ENCODE assay signal across 16 cellular contexts in the genomic region with DNA sequence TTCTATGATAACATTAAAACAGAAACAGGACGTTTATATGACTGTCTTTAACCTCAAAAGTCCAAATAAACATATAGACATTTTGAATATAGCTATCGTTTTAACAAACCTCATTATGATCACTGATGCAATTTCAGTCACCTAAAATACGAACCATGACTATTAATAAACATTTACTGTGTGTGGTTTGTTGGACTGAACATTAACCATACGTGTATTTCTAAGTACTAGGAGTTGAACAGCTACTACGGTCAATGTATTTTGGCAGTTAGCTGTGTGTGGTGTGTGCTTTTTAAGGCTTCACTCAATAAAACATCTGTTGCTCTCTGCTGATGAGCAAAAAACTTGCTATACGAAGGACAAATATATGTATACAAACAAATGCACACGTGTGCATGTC.
DNase-seq lines count a peak whose midpoint lies in the region; ATAC-seq and TF ChIP-seq lines count a peak whose summit lies in the region.
"Had no signal": no experiment of that assay in that cellular context is flagged by ENCODE, and none has a peak within 500 bp of the region (broad histone marks: within the 10 kb centered on the region; RNA-seq: fewer than 3 reads in every experiment).

No MANE protein-coding gene starts in this region.

- 74% methylated on average over 7 of the region's 7 CpGs for WGBS in mammary epithelial cell (ENCODE audit: low coverage, missing lambda C conversion rate)

- no peaks in the 10 kb centered on the region for H4K20me1 ChIP-seq in mammary epithelial cell (ENCODE audit: insufficient read depth, low read length)
- H4K20me1 ChIP-seq: BLaER1 treated with 17β-estradiol and CSF1 and Interleukin-3, amounts not matched to agents 10 nM and 100 nM had no signal

- CTCF ChIA-PET in mammary epithelial cell (lab: Charles Lee; ENCODE audit: low non-redundant PET) = no interaction called here
- CTCF ChIA-PET in MCF 10A (lab: Yijun Ruan, JAX) = interaction anchor here (0.5 kb wide), 1 partner anchor 95 kb away, joined by 3 read pairs; no protein-coding TSS in a partner anchor

- TF ChIP-seq CTCF in mammary epithelial cell (conservative IDR thresholded peaks at IDR 0.05 in 1 of 2, IDR thresholded peaks at IDR 0.05 in 1 of 2; ENCODE audit: extremely low read depth in 1 of 2, insufficient read depth in 1 of 2, low read depth in 1 of 2, low read length in 2 of 2) = no peak
- TF ChIP-seq CTCF in MCF 10A (IDR thresholded peaks at IDR 0.05; ENCODE audit: unreplicated experiment) = no peak
- no peak for TF ChIP-seq CTCF in brain microvascular endothelial cell (IDR thresholded peaks at IDR 0.05; ENCODE audit: low read depth, low read length, missing control alignments)
- TF ChIP-seq CTCF in left lung (IDR thresholded peaks at IDR 0.05) = no peak

- H3K36me3 ChIP-seq in mammary epithelial cell (ENCODE audit: insufficient read depth, low read length) = no peaks in the 10 kb centered on the region
- no peaks in the 10 kb centered on the region for H3K36me3 ChIP-seq in brain microvascular endothelial cell (replicated peaks)
- H3K36me3 ChIP-seq in left lung = peaks cover 0 to 22% of the 10 kb centered on the region in 2 donors

- peak overlapping the region; percentile 20 for H3K4me2 ChIP-seq in mammary epithelial cell (ENCODE audit: insufficient read depth, low read depth, low read length)
- H3K4me2 ChIP-seq: BLaER1 treated with 17β-estradiol and CSF1 and Interleukin-3, amounts not matched to agents 10 nM and 100 nM; KMS-11 had no signal

- in situ Hi-C loops in mammary epithelial cell (cut with MboI; ENCODE audit: low sequenced_read_pairs in 2 of 2) = no loop called here
- in situ Hi-C loops in brain microvascular endothelial cell (cut with HindIII; ENCODE audit: low pct_ligation_motif_present, low sequenced_read_pairs) = no loop called here

- H3K4me3 ChIP-seq in mammary epithelial cell (replicated peaks in 1 of 3; ENCODE audit: insufficient read depth in 1 of 3, low read depth in 2 of 3, low read length in 3 of 3) = no peak overlapping the region
- no peak overlapping the region for H3K4me3 ChIP-seq in brain microvascular endothelial cell (ENCODE audit: low read depth, low read length)
- H3K4me3 ChIP-seq in left lung = no peak overlapping the region
- H3K4me3 ChIP-seq: BLaER1 treated with 17β-estradiol and CSF1 and Interleukin-3, amounts not matched to agents 10 nM and 100 nM; GM12878 had no signal

- no peaks in the 10 kb centered on the region for H3K27me3 ChIP-seq in mammary epithelial cell (ENCODE audit: insufficient read depth, low read length)
- no peaks in the 10 kb centered on the region for H3K27me3 ChIP-seq in brain microvascular endothelial cell (replicated peaks)
- no peaks in the 10 kb centered on the region for H3K27me3 ChIP-seq in left lung
- H3K27me3 ChIP-seq: BLaER1 treated with 17β-estradiol and CSF1 and Interleukin-3, amounts not matched to agents 10 nM and 100 nM had no signal

- H3K9me3 Mint-ChIP-seq in MCF 10A (ENCODE audit: unreplicated experiment) = no peaks in the 10 kb centered on the region
- H3K9me3 Mint-ChIP-seq: H9 had no signal

- no peak overlapping the region for H2AFZ ChIP-seq in mammary epithelial cell (ENCODE audit: low read depth, low read length)

- intact Hi-C loops in mammary epithelial cell (cut with micrococcal nuclease) = no loop called here
- intact Hi-C loops in MCF 10A (cut with micrococcal nuclease) = no loop called here
- intact Hi-C loops in left lung (cut with DNase I) = no loop called here

- peaks cover 19% of the 10 kb centered on the region for H3K4me1 ChIP-seq in mammary epithelial cell (ENCODE audit: insufficient read depth, low read length)
- H3K4me1 ChIP-seq in left lung = no peaks in the 10 kb centered on the region
- H3K4me1 ChIP-seq: BLaER1 treated with 17β-estradiol and CSF1 and Interleukin-3, amounts not matched to agents 10 nM and 100 nM had no signal

- no peaks in the 10 kb centered on the region for H3K36me3 Mint-ChIP-seq in MCF 10A (ENCODE audit: insufficient read depth, unreplicated experiment)

- H3K9ac ChIP-seq in mammary epithelial cell (ENCODE audit: insufficient read depth, low read length) = no peak overlapping the region
- H3K9ac ChIP-seq: BLaER1 treated with 17β-estradiol and CSF1 and Interleukin-3, amounts not matched to agents 10 nM and 100 nM; KMS-11 had no signal

- no peaks in the 10 kb centered on the region for H3K27me3 Mint-ChIP-seq in MCF 10A (ENCODE audit: insufficient read depth, unreplicated experiment)
- H3K27me3 Mint-ChIP-seq: CD4-positive, CD25-positive, alpha-beta regulatory T cell had no signal

- BruUV-seq in mammary epithelial cell (replicated peaks; lab: Mats Ljungman, UMichigan) (no TSS peak), MCF 10A (replicated peaks; lab: Mats Ljungman, UMichigan) (no TSS peak)

- H3K27ac ChIP-seq in mammary epithelial cell (ENCODE audit: insufficient read depth, low read depth, low read length) = no peak overlapping the region
- H3K27ac ChIP-seq in brain microvascular endothelial cell = peak overlapping the region; percentile 75
- H3K27ac ChIP-seq in left lung = no peak overlapping the region
- H3K27ac ChIP-seq: 22Rv1; BLaER1 treated with 17β-estradiol and CSF1 and Interleukin-3, amounts not matched to agents 10 nM and 100 nM; KMS-11 had no signal

- H3K27ac Mint-ChIP-seq in MCF 10A (ENCODE audit: low read depth, unreplicated experiment) = no peak overlapping the region
- H3K27ac Mint-ChIP-seq: CD4-positive, CD25-positive, alpha-beta regulatory T cell; H9 had no signal

- ATAC-seq in HG03159 (IDR thresholded peaks at IDR 0.05; ENCODE audit: unreplicated experiment) = peak; percentile 49
- ATAC-seq in left lung = no peak
- ATAC-seq: GM12878, HepG2 had no signal

- POLR2A ChIA-PET in MCF 10A (lab: Yijun Ruan, JAX) = interaction anchor here (0.6 kb wide), 1 partner anchor 28 kb away, joined by 3 read pairs; no protein-coding TSS in a partner anchor

- H3K79me2 ChIP-seq in mammary epithelial cell (ENCODE audit: insufficient read depth, low read length) = no peaks in the 10 kb centered on the region

- no peak for DNase-seq in mammary epithelial cell
- no peak for DNase-seq in MCF 10A (ENCODE audit: unreplicated experiment)
- DNase-seq in brain microvascular endothelial cell = no peak
- no peak for DNase-seq in stimulated activated CD4-positive, alpha-beta T cell treated with anti-CD3 and anti-CD28 coated beads, Interleukin-1b, Interleukin-23, amount 100 ng/mL, for 48 hours
- DNase-seq in cerebellar nuclear complex (lab: John Stamatoyannopoulos, UW) = no peak
- DNase-seq in left lung = no peak
- DNase-seq: CD4-positive, CD25-positive, alpha-beta regulatory T cell; DMS79; GOT3; H9 had no signal

- no peaks in the 10 kb centered on the region for H3K9me3 ChIP-seq in mammary epithelial cell (replicated peaks; ENCODE audit: insufficient read depth, low read length)
- no peaks in the 10 kb centered on the region for H3K9me3 ChIP-seq in left lung
- H3K9me3 ChIP-seq: BLaER1 treated with 17β-estradiol and CSF1 and Interleukin-3, amounts not matched to agents 10 nM and 100 nM had no signal

- peaks cover 6% of the 10 kb centered on the region for H3K4me1 Mint-ChIP-seq in MCF 10A (ENCODE audit: insufficient read depth, unreplicated experiment)

- H3K4me3 Mint-ChIP-seq in MCF 10A (ENCODE audit: unreplicated experiment) = no peak overlapping the region
- H3K4me3 Mint-ChIP-seq: CD4-positive, CD25-positive, alpha-beta regulatory T cell; H9 had no signal

- dilution Hi-C loops in mammary epithelial cell (cut with HindIII; ENCODE audit: low sequenced_read_pairs) = no loop called here
